In the genomic region with DNA sequence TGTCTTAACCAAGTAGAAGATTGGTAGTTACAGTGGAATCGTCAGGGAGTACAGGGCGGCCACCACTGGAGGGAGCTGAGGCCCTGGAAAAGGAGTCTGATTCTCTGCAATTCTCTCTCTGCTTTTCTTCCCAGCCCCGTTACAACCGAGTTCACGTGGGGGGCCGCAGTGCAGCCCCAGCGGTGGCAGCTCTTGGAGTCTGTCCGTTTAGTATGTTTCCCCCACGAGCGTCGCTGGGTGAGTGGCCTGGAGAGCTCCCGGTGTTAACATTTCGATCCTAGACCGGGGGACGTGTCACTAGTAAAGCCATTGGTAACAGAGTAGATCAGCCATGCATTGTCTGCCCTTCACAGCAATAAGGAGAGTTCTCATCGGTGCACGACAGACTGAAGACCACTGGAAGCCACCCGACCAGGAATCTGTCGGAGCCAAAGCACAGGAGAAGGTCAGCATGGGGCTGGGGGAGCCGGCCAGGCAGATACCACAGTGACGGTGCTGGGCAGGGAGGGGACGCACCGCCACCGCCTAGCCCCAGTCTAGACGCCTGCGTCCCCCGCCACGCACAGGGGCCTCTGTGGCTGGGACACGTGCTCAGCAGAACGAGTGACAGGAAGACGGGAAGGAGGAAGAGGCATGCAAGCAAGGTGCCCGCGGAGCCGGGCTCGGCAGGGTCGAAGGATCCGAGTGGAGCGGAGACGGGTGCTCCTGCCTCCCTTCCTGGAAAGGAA, we compare ENCODE assay signal across 8 cellular contexts. TPM values are rescaled to one million over a fixed set of nuclear protein-coding genes. Genes with fewer than 3 reads are reported as not detected.
A peak's percentile ranks its signal among the peaks of the same experiment; 100 is the strongest.
DNase-seq lines count a peak whose midpoint lies in the region; FAIRE-seq and TF ChIP-seq lines count a peak whose summit lies in the region.

No MANE protein-coding gene starts in this region.

- CTCF ChIA-PET in HEK293 (lab: Yijun Ruan, JAX), result interaction anchor here (0.8 to 1.0 kb wide), 4 partner anchors 9 to 55 kb away, joined by 3 read pairs; no protein-coding TSS in a partner anchor

- H3K4me3 ChIP-seq in HEK293 (ENCODE audit: low read depth, low read length) (no peak overlapping the region), kidney epithelial cell (ENCODE audit: low read depth, low read length) (no peak overlapping the region), thyroid gland (replicated peaks in 1 of 3) (no peak overlapping the region)

- H3K9me3 ChIP-seq in HEK293 (ENCODE audit: control insufficient read depth, insufficient read depth, low read depth, low read length) (no peaks in the 10 kb centered on the region), thyroid gland (no peaks in the 10 kb centered on the region)

- peaks cover 62% of the 10 kb centered on the region for H3K4me1 Mint-ChIP-seq in CD14-positive monocyte
- peaks cover 33% of the 10 kb centered on the region for H3K4me1 Mint-ChIP-seq in activated naive CD8-positive, alpha-beta T cell treated with anti-CD3 and anti-CD28 coated beads for 36 hours

- H3K4me1 ChIP-seq in HEK293 (ENCODE audit: control insufficient read depth, insufficient read depth, low read length), result no peaks in the 10 kb centered on the region
- H3K4me1 ChIP-seq in thyroid gland, result peaks cover 44 to 60% of the 10 kb centered on the region in 2 donors

- no peak overlapping the region for H3K4me3 Mint-ChIP-seq in CD14-positive monocyte
- no peak overlapping the region for H3K4me3 Mint-ChIP-seq in activated naive CD8-positive, alpha-beta T cell treated with anti-CD3 and anti-CD28 coated beads for 36 hours

- H3K27me3 Mint-ChIP-seq in CD14-positive monocyte (ENCODE audit: low read depth in 3 of 3), result peaks cover 0 to 6% (median 0%) of the 10 kb centered on the region in 3 donors
- H3K27me3 Mint-ChIP-seq in activated naive CD8-positive, alpha-beta T cell treated with anti-CD3 and anti-CD28 coated beads for 36 hours, result no peaks in the 10 kb centered on the region

- H3K27me3 ChIP-seq in kidney epithelial cell (ENCODE audit: control insufficient read depth, insufficient read depth, low read length) (no peaks in the 10 kb centered on the region), thyroid gland (no peaks in the 10 kb centered on the region)

- POLR2A ChIA-PET in HEK293 (lab: Yijun Ruan, JAX), result no interaction called here

- peaks cover 63 to 73% of the 10 kb centered on the region in 2 donors for H3K36me3 Mint-ChIP-seq in CD14-positive monocyte
- peaks cover 17% of the 10 kb centered on the region for H3K36me3 Mint-ChIP-seq in activated naive CD8-positive, alpha-beta T cell treated with anti-CD3 and anti-CD28 coated beads for 36 hours

- intact Hi-C loops in CD14-positive monocyte (cut with micrococcal nuclease) (loop anchor here (2.0 to 5.0 kb wide), 3 partner anchors 37 to 78 kb away; no protein-coding TSS in a partner anchor), thyroid gland (cut with DNase I) (no loop called here)

- no peak for FAIRE-seq in GM12892 (lab: Jason Lieb, UNC)

- TF ChIP-seq CTCF in CD14-positive monocyte (IDR thresholded peaks at IDR 0.05) (peak; percentile 55), HEK293 (tag by site-specific recombination; IDR thresholded peaks at IDR 0.05) (no peak), kidney epithelial cell (IDR thresholded peaks at IDR 0.05; ENCODE audit: insufficient read depth, low read length, poor library complexity, severe bottlenecking) (peak; percentile 56), thyroid gland (IDR thresholded peaks at IDR 0.05) (peak in 1 of 6 experiments; percentile 20)

- 86% methylated on average over 39 of the region's 39 CpGs for WGBS in thyroid gland, 2 donors

- DNase-seq in CD14-positive monocyte (ENCODE audit: low spot score) (peak; percentile 44), kidney epithelial cell (ENCODE audit: low read depth) (no peak), NCI-H2029 (lab: John Stamatoyannopoulos, UW) (no peak), GM12892 (ENCODE audit: insufficient read length) (no peak), DMS79 (lab: John Stamatoyannopoulos, UW) (no peak), thyroid gland (no peak)
- DNase-seq in activated naive CD8-positive, alpha-beta T cell treated with anti-CD3 and anti-CD28 coated beads for 36 hours, result no peak

- H3K27ac ChIP-seq in HEK293 (ENCODE audit: extremely low read depth, low read depth, low read length) (0 out of 2 replicates have a peak overlapping the region, but pooled peaks have one; percentile 5), thyroid gland (no peak overlapping the region)

- H3K27ac Mint-ChIP-seq in CD14-positive monocyte, result peak overlapping the region in 6 of 7 donors; percentile 14 to 77 (median 61)
- peak overlapping the region; percentile 45 for H3K27ac Mint-ChIP-seq in activated naive CD8-positive, alpha-beta T cell treated with anti-CD3 and anti-CD28 coated beads for 36 hours

- H3K36me3 ChIP-seq in HEK293 (ENCODE audit: control insufficient read depth in 2 of 2, insufficient read depth in 1 of 2, low read length in 2 of 2) (peaks cover 24 to 98% of the 10 kb centered on the region in 2 experiments), kidney epithelial cell (ENCODE audit: control insufficient read depth, insufficient read depth, low read length) (peaks cover 13% of the 10 kb centered on the region), thyroid gland (peaks cover 62 to 63% of the 10 kb centered on the region in 2 donors)

- peaks cover 0 to 3% (median 0%) of the 10 kb centered on the region in 7 donors for H3K9me3 Mint-ChIP-seq in CD14-positive monocyte
- H3K9me3 Mint-ChIP-seq in activated naive CD8-positive, alpha-beta T cell treated with anti-CD3 and anti-CD28 coated beads for 36 hours, result no peaks in the 10 kb centered on the region

- TF ChIP-seq POLR2A in GM12892 (IDR thresholded peaks at IDR 0.05; ENCODE audit: low read depth, low read length), result no peak; the same call in 1 of the 2 replicates
- no peak for TF ChIP-seq POLR2A in thyroid gland (IDR thresholded peaks at IDR 0.05)

TF ChIP-seq in HEK293, 187 proteins besides CTCF, POLR2A, EP300 and RAD21 (continues in another document):
- TF ChIP-seq, protein P1, sequence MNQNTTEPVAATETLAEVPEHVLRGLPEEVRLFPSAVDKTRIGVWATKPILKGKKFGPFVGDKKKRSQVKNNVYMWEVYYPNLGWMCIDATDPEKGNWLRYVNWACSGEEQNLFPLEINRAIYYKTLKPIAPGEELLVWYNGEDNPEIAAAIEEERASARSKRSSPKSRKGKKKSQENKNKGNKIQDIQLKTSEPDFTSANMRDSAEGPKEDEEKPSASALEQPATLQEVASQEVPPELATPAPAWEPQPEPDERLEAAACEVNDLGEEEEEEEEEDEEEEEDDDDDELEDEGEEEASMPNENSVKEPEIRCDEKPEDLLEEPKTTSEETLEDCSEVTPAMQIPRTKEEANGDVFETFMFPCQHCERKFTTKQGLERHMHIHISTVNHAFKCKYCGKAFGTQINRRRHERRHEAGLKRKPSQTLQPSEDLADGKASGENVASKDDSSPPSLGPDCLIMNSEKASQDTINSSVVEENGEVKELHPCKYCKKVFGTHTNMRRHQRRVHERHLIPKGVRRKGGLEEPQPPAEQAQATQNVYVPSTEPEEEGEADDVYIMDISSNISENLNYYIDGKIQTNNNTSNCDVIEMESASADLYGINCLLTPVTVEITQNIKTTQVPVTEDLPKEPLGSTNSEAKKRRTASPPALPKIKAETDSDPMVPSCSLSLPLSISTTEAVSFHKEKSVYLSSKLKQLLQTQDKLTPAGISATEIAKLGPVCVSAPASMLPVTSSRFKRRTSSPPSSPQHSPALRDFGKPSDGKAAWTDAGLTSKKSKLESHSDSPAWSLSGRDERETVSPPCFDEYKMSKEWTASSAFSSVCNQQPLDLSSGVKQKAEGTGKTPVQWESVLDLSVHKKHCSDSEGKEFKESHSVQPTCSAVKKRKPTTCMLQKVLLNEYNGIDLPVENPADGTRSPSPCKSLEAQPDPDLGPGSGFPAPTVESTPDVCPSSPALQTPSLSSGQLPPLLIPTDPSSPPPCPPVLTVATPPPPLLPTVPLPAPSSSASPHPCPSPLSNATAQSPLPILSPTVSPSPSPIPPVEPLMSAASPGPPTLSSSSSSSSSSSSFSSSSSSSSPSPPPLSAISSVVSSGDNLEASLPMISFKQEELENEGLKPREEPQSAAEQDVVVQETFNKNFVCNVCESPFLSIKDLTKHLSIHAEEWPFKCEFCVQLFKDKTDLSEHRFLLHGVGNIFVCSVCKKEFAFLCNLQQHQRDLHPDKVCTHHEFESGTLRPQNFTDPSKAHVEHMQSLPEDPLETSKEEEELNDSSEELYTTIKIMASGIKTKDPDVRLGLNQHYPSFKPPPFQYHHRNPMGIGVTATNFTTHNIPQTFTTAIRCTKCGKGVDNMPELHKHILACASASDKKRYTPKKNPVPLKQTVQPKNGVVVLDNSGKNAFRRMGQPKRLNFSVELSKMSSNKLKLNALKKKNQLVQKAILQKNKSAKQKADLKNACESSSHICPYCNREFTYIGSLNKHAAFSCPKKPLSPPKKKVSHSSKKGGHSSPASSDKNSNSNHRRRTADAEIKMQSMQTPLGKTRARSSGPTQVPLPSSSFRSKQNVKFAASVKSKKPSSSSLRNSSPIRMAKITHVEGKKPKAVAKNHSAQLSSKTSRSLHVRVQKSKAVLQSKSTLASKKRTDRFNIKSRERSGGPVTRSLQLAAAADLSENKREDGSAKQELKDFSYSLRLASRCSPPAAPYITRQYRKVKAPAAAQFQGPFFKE (tag by site-specific recombination; IDR thresholded peaks at IDR 0.05; ENCODE audit: borderline replicate concordance), result no peak
- no peak for TF ChIP-seq GLI4 (tag by site-specific recombination; IDR thresholded peaks at IDR 0.05)

RNA-seq across cellular contexts. Expression of gene SLC16A3, which starts 15.7 kb away (rescaled TPM):
- 10 to 100 TPM; 26.3 to 35.3 TPM for polyA plus RNA-seq in CD14-positive monocyte
- 10 to 100 TPM; 75.8 to 79.3 TPM for total RNA-seq in activated naive CD8-positive, alpha-beta T cell treated with anti-CD3 and anti-CD28 coated beads for 36 hours
- total RNA-seq in kidney epithelial cell (83.4 and 85.3 TPM in 2 replicates), thyroid gland (10 to 100 TPM; 42.1 to 75.5 (median 44.2) TPM)
- 56.1 TPM for polyA plus RNA-seq in GM12892 (2012; ENCODE audit: missing spikeins)

RNA-seq across cellular contexts. Expression of gene CSNK1D, which starts 28.9 kb away (rescaled TPM):
- 10 to 100 TPM; 47.0 to 60.9 TPM for polyA plus RNA-seq in CD14-positive monocyte
- total RNA-seq in activated naive CD8-positive, alpha-beta T cell treated with anti-CD3 and anti-CD28 coated beads for 36 hours, result 100 to 1,000 TPM; 110 to 115 TPM
- total RNA-seq in kidney epithelial cell, result 55.1 and 61.7 TPM in 2 replicates
- 52.3 TPM for polyA plus RNA-seq in GM12892 (2012; ENCODE audit: missing spikeins)
- total RNA-seq in thyroid gland, result 10 to 100 TPM; 47.3 to 91.2 (median 88.7) TPM

RNA-seq across cellular contexts. Expression of gene CCDC57, which starts 31.9 kb away (rescaled TPM):
- polyA plus RNA-seq in CD14-positive monocyte, result 10 to 100 TPM; 17.1 to 20.1 TPM
- 10 to 100 TPM; 59.5 to 65.1 TPM for total RNA-seq in activated naive CD8-positive, alpha-beta T cell treated with anti-CD3 and anti-CD28 coated beads for 36 hours
- total RNA-seq in kidney epithelial cell, result 25.5 and 27.5 TPM in 2 replicates
- polyA plus RNA-seq in GM12892 (2012; ENCODE audit: missing spikeins), result 47.8 TPM
- 10 to 100 TPM; 27.1 to 79.9 (median 50.9) TPM for total RNA-seq in thyroid gland
